ENCODE assay signal across 8 cellular contexts in the genomic region with DNA sequence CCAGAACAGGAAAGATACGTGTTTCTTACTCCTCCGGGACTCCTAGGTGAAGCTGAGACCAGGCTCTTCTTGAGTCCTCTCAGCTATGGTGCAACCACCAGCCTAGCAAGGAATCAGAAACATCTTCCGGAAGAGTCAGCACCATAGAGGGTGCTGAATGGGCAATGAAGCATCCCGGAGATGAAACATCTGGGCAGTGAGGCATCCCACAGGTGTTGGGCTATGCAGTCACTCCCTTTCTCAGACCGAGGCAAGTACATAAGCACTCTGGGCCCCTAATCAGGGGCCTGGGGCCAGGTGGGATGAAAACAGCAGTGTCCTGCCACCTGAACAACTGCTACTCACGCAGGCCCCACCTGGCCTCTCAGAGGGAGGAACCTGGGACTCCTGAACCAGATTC. TPM values are rescaled to one million over a fixed set of nuclear protein-coding genes. Genes with fewer than 3 reads are reported as not detected.
DNase-seq lines count a peak whose midpoint lies in the region; ATAC-seq and TF ChIP-seq lines count a peak whose summit lies in the region.

No MANE protein-coding gene starts in this region.

- intact Hi-C loops in left cardiac atrium (cut with DNase I) = no loop called here

- H3K36me3 ChIP-seq in SU-DHL-6 (ENCODE audit: low read length) = no peaks in the 10 kb centered on the region

- DNase-seq in left cardiac atrium = peak; percentile 14
- DNase-seq in Kasumi-1 (lab: John Stamatoyannopoulos, UW) = no peak
- DNase-seq in HuH-7.5 (ENCODE audit: low spot score) = no peak
- DNase-seq in G401 (ENCODE audit: low spot score) = no peak

- H3K4me3 ChIP-seq in SU-DHL-6 (ENCODE audit: insufficient read depth, low read length, poor library complexity, severe bottlenecking) = peak overlapping the region; percentile 94

- H3K9me2 ChIP-seq in SU-DHL-6 (replicated peaks; ENCODE audit: insufficient read depth, low read length) = no peaks in the 10 kb centered on the region

- H3K27ac ChIP-seq in SU-DHL-6 (ENCODE audit: low read depth, low read length) = peak overlapping the region; percentile 96

- H3K27me3 ChIP-seq in SU-DHL-6 (ENCODE audit: low read length) = no peaks in the 10 kb centered on the region

- H3K9me3 Mint-ChIP-seq in stimulated activated memory B cell treated with anti-CD40 and anti-IgM and Interleukin-4, amounts not matched to agents 10 μg/mL and 1 μg/mL and 100 μg/mL, for 72 hours = no peaks in the 10 kb centered on the region

- H3K79me2 ChIP-seq in SU-DHL-6 (ENCODE audit: insufficient read depth, low read length) = peaks cover 73% of the 10 kb centered on the region

- peaks cover 7% of the 10 kb centered on the region; the same call in 1 of the 2 replicates for H4K20me1 ChIP-seq in SU-DHL-6 (ENCODE audit: low read depth, low read length)

- H3K4me3 Mint-ChIP-seq in stimulated activated memory B cell treated with anti-CD40 and anti-IgM and Interleukin-4, amounts not matched to agents 10 μg/mL and 1 μg/mL and 100 μg/mL, for 72 hours = peak overlapping the region; percentile 89

- no peak for TF ChIP-seq CTCF in SU-DHL-6 (IDR thresholded peaks at IDR 0.05; ENCODE audit: insufficient read depth, low read length, poor library complexity, severe bottlenecking)

- in situ Hi-C loops in G401 (cut with HindIII; ENCODE audit: low sequenced_read_pairs) = no loop called here

- H3K4me2 ChIP-seq in SU-DHL-6 (ENCODE audit: low read depth, low read length, poor library complexity, severe bottlenecking) = peak overlapping the region; percentile 88

- peaks cover 70% of the 10 kb centered on the region for H3K4me1 Mint-ChIP-seq in stimulated activated memory B cell treated with anti-CD40 and anti-IgM and Interleukin-4, amounts not matched to agents 10 μg/mL and 1 μg/mL and 100 μg/mL, for 72 hours

- peak overlapping the region; percentile 94 for H3K27ac Mint-ChIP-seq in stimulated activated memory B cell treated with anti-CD40 and anti-IgM and Interleukin-4, amounts not matched to agents 10 μg/mL and 1 μg/mL and 100 μg/mL, for 72 hours

- peak overlapping the region; percentile 90 for H3K9ac ChIP-seq in SU-DHL-6 (ENCODE audit: low read length)

- H3K9me3 ChIP-seq in SU-DHL-6 (ENCODE audit: insufficient read depth, low read length) = no peaks in the 10 kb centered on the region

- H2AFZ ChIP-seq in SU-DHL-6 (ENCODE audit: low read depth, low read length, severe bottlenecking) = no peak overlapping the region

- H3F3A ChIP-seq in SU-DHL-6 (ENCODE audit: insufficient read depth) = peaks cover 27% of the 10 kb centered on the region

- ATAC-seq in GM18519 (IDR thresholded peaks at IDR 0.05; ENCODE audit: low FRiP score, unreplicated experiment) = peak; percentile 7
- ATAC-seq in HG02798 (IDR thresholded peaks at IDR 0.05; ENCODE audit: poor library complexity, unreplicated experiment) = peak; percentile 9
- ATAC-seq in left cardiac atrium = no peak
- peak; percentile 53 for ATAC-seq in stimulated activated memory B cell treated with anti-CD40 and anti-IgM and Interleukin-4, amounts not matched to agents 10 μg/mL and 1 μg/mL and 100 μg/mL, for 72 hours

- no peaks in the 10 kb centered on the region for H3K27me3 Mint-ChIP-seq in stimulated activated memory B cell treated with anti-CD40 and anti-IgM and Interleukin-4, amounts not matched to agents 10 μg/mL and 1 μg/mL and 100 μg/mL, for 72 hours

- peaks cover 31% of the 10 kb centered on the region for H3K36me3 Mint-ChIP-seq in stimulated activated memory B cell treated with anti-CD40 and anti-IgM and Interleukin-4, amounts not matched to agents 10 μg/mL and 1 μg/mL and 100 μg/mL, for 72 hours

RNA-seq across cellular contexts. Expression of gene CAPN10, which starts 1.4 kb away (rescaled TPM):
- 10 to 100 TPM; 17.9 to 26.6 TPM for total RNA-seq in left cardiac atrium
- total RNA-seq in G401 (2014; rRNA removed; shearing (Covaris generic)) = 37.6 and 43.0 TPM in 2 replicates

RNA-seq across cellular contexts. Expression of gene RNPEPL1, which starts 16.8 kb away (rescaled TPM):
- total RNA-seq in left cardiac atrium = 10 to 100 TPM; 47.3 to 67.6 TPM
- 3.3 and 5.6 TPM in 2 replicates for total RNA-seq in G401 (2014; rRNA removed; shearing (Covaris generic))

RNA-seq across cellular contexts. Expression of gene DUSP28, which starts 24.9 kb away (rescaled TPM):
- total RNA-seq in left cardiac atrium = 1 to 10 TPM; 8.1 to 8.2 TPM
- 4.9 and 5.3 TPM in 2 replicates for total RNA-seq in G401 (2014; rRNA removed; shearing (Covaris generic))

RNA-seq across cellular contexts. Expression of gene ANKMY1, which starts 27.3 kb away (rescaled TPM):
- total RNA-seq in left cardiac atrium = 1 to 10 TPM; 4.9 to 8.1 TPM
- 8.6 and 14.7 TPM in 2 replicates for total RNA-seq in G401 (2014; rRNA removed; shearing (Covaris generic))

RNA-seq across cellular contexts. Expression of gene GPR35, which starts 40.2 kb away (rescaled TPM):
- 1 to 10 TPM; 1.1 to 1.3 TPM for total RNA-seq in left cardiac atrium
- total RNA-seq in G401 (2014; rRNA removed; shearing (Covaris generic)) = 0.86 TPM in 1 of 2 replicates, not detected in the other

Comparison
In these comparisons a context has a peak if more than half of its experiments do, and no peak if none do; other contexts are left out.
1. ATAC-seq: peak in GM18519 (single experiment), HG02798 (single experiment) and stimulated activated memory B cell treated with anti-CD40 and anti-IgM and Interleukin-4, amounts not matched to agents 10 μg/mL and 1 μg/mL and 100 μg/mL, for 72 hours (single experiment); none in left cardiac atrium (0 of 2).